8 cellular contexts compared by ENCODE assay signal in the genomic region with DNA sequence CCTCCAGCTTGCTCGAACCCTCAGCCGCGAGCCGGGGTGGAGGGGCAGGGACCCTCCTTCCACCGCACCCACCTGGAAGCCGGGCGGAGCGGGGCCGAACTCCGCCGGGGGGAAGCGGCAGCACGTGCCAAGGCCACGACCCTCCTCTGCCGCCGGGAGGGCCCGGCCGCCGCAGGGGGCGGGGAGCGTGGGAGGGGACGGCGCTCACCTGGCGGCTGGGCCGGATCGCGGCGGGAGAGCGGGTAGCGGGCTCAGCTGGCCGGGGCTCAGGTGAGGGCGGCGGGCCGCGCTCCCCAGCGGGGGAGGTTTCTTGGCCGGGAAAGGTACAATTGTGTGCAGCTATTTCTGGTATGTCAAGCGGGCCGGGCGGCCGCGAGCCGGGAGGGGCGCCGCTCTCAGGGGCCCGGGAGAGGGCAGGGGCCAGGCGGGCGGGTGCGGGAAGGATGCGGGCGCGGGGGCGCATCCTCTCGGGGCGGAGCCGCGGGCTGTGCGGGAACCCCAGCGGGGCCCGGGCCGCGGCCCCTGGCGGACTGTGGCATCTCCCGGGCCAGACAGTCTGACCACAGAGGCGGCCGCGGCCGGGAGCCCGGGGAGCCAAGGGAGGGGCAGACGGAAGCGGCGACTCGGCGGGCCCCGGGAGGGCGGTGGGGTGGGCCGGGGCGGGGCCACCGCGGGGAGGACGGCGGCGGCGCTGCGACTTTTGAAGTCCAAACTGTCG. TPM values are rescaled to one million over a fixed set of nuclear protein-coding genes. Genes with fewer than 3 reads are reported as not detected.
DNase-seq lines count a peak whose midpoint lies in the region; ATAC-seq and TF ChIP-seq lines count a peak whose summit lies in the region.

A gene (plus strand): TSS at position 710 of the 718 bp plus-strand sequence. CDS start 328 bp downstream, outside the sequence.

- H3K4me1 ChIP-seq in uterus = peaks cover 0 to 9% of the 10 kb centered on the region in 2 donors

- peak in 1 of 2 donors; percentile 9 for TF ChIP-seq POLR2A in uterus (IDR thresholded peaks at IDR 0.05)

- no peaks in the 10 kb centered on the region for H3K36me3 ChIP-seq in uterus

- no peaks in the 10 kb centered on the region for H3K9me3 ChIP-seq in uterus

- intact Hi-C loops in uterus (cut with DNase I; ENCODE audit: low total_unique reads) = no loop called here

- DNase-seq in NOMO-1 treated with dmso at 0.1 percent for 144 hours (lab: John Stamatoyannopoulos, UW; ENCODE audit: unreplicated experiment) (peak; percentile 48), germinal center (ENCODE audit: low spot score) (peak; percentile 77), occipital lobe (lab: John Stamatoyannopoulos, UW) (no peak), uterus (peak in 1 of 2 donors; percentile 32)
- peak; percentile 82 for DNase-seq in activated effector memory CD4-positive, alpha-beta T cell treated with anti-CD3 and anti-CD28 coated beads, Interleukin-2, amount 50 U/mL, for 16 hours

- H3K4me3 ChIP-seq in uterus = peak within 1 kb of the TSS; percentile 52 to 66

- TF ChIP-seq CTCF in 22Rv1 (IDR thresholded peaks at IDR 0.05) (0 out of 2 replicates have a peak, but pooled peaks have one; percentile 9), uterus (IDR thresholded peaks at IDR 0.05) (no peak)

- H3K27ac ChIP-seq in 22Rv1 (peak within 1 kb of the TSS; percentile 51), uterus (peak within 1 kb of the TSS; percentile 50 to 75)

- H3K27me3 ChIP-seq in uterus = no peaks in the 10 kb centered on the region

- ATAC-seq in GM18517 (IDR thresholded peaks at IDR 0.05; ENCODE audit: unreplicated experiment) (peak; percentile 69), HG02970 (IDR thresholded peaks at IDR 0.05; ENCODE audit: low FRiP score, unreplicated experiment) (peak; percentile 57)

RNA-seq across cellular contexts. Expression of the gene that starts here (rescaled TPM):
- total RNA-seq in occipital lobe (132 TPM), uterus (10 to 100 TPM in 3 of 4 donors, 1 to 10 TPM in 1; 2.6 to 55.4 (median 24.2) TPM)
